In the genomic region with DNA sequence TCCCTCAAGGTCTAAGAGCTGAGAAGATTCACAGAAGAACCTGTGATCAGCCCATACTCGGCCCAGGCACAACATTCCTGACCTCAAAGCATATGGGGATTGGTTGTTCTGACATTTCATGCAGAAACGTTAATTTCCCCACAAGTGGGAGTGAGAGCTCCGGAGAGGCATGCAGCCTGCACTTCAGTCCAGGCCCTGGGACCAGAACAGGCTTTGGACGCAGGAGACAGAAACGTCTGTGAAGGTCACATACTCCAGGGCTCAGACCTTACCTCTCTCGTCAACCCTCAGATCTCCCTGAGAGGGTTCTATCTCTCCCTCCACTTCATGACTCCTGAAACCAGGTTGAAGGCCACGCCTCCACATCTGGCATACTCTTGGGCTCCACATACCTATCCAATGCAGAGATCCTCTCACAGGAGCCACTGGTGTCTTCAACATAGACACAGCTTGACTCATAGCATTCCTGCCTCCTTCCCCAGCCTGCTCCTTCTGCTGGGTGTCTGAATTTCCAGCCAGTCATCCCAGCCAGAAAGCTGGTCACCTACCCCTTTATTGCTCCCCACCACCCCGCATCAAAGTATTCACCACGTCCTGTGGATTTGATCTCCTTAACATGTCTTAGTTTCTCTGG, we compare ENCODE assay signal across 12 cellular contexts.
DNase-seq lines count a peak whose midpoint lies in the region; ATAC-seq, FAIRE-seq and TF ChIP-seq lines count a peak whose summit lies in the region.
"Had no signal": no experiment of that assay in that cellular context is flagged by ENCODE, and none has a peak within 500 bp of the region (broad histone marks: within the 10 kb centered on the region; RNA-seq: fewer than 3 reads in every experiment).

No MANE protein-coding gene starts in this region.

- H4K91ac ChIP-seq in mesenchymal stem cell (ENCODE audit: low read length), result no peak overlapping the region

- no peaks in the 10 kb centered on the region for H3K9me3 ChIP-seq in mesenchymal stem cell (ENCODE audit: control insufficient read depth, low read length)

- no peak for ATAC-seq in HG03045 (IDR thresholded peaks at IDR 0.05; ENCODE audit: unreplicated experiment)
- ATAC-seq: CD8-positive, alpha-beta T cell had no signal

- no peak overlapping the region for H2BK15ac ChIP-seq in mesenchymal stem cell (ENCODE audit: low read depth, poor library complexity, severe bottlenecking)

- no peak overlapping the region for H3K4me3 ChIP-seq in bronchial epithelial cell (ENCODE audit: low read depth, low read length)
- no peak overlapping the region for H3K4me3 ChIP-seq in mesenchymal stem cell (ENCODE audit: insufficient read depth in 1 of 2, low read depth in 1 of 2, low read length in 2 of 2)
- H3K4me3 ChIP-seq: cardiac muscle cell had no signal

- WGBS in mesenchymal stem cell, result 65% methylated on average over 8 of the region's 9 CpGs

- no peak overlapping the region for H3K4ac ChIP-seq in mesenchymal stem cell (ENCODE audit: low read depth in 1 of 2, low read length in 2 of 2)

- H2AK5ac ChIP-seq in mesenchymal stem cell (ENCODE audit: low read length, severe bottlenecking), result peak overlapping the region; percentile 61

- H3K27ac ChIP-seq in mesenchymal stem cell (ENCODE audit: low read length, poor library complexity, severe bottlenecking), result no peak overlapping the region
- H3K27ac ChIP-seq: cardiac muscle cell had no signal

- FAIRE-seq in bronchial epithelial cell (lab: Jason Lieb, UNC), result peak; percentile 40

- TF ChIP-seq CTCF in bronchial epithelial cell (IDR thresholded peaks at IDR 0.05; ENCODE audit: insufficient read depth, low read length, severe bottlenecking), result no peak

- peak overlapping the region; percentile 0 for H4K8ac ChIP-seq in mesenchymal stem cell (ENCODE audit: low read length)

- H2BK5ac ChIP-seq in mesenchymal stem cell (ENCODE audit: low read depth, low read length, poor library complexity, severe bottlenecking), result no peak overlapping the region

- no peak overlapping the region for H3K9ac ChIP-seq in mesenchymal stem cell (ENCODE audit: low read length)

- H3K23ac ChIP-seq in mesenchymal stem cell (ENCODE audit: low read length in 2 of 2), result no peak overlapping the region

- H3K4me1 ChIP-seq in mesenchymal stem cell (ENCODE audit: control insufficient read depth, insufficient read depth, low read depth, low read length), result peaks cover 11% of the 10 kb centered on the region

- H3K14ac ChIP-seq in mesenchymal stem cell (ENCODE audit: low read length in 2 of 2), result no peak overlapping the region

- no peak overlapping the region for H2AFZ ChIP-seq in mesenchymal stem cell (ENCODE audit: low read depth, low read length)

- no peak overlapping the region for H3K4me2 ChIP-seq in mesenchymal stem cell (ENCODE audit: low read length, poor library complexity, severe bottlenecking)

- H3K27me3 ChIP-seq in bronchial epithelial cell (ENCODE audit: control insufficient read depth, insufficient read depth, low read length) (no peaks in the 10 kb centered on the region), mesenchymal stem cell (ENCODE audit: control insufficient read depth in 1 of 2, insufficient read depth in 1 of 2, low read length in 2 of 2) (no peaks in the 10 kb centered on the region)

- H3K18ac ChIP-seq in mesenchymal stem cell (ENCODE audit: low read depth in 1 of 2, low read length in 2 of 2), result no peak overlapping the region

- no peak overlapping the region for H2BK120ac ChIP-seq in mesenchymal stem cell (ENCODE audit: low read depth, low read length)

- H3K36me3 ChIP-seq in bronchial epithelial cell (ENCODE audit: control insufficient read depth, insufficient read depth, low read length), result no peaks in the 10 kb centered on the region
- H3K36me3 ChIP-seq in mesenchymal stem cell (ENCODE audit: control insufficient read depth in 1 of 2, insufficient read depth in 2 of 2, low read depth in 1 of 2, low read length in 2 of 2), result no peaks in the 10 kb centered on the region
- H3K36me3 ChIP-seq: cardiac muscle cell had no signal

- DNase-seq in DMS53 treated with DMSO at 0.1 percent for 48 hours (lab: John Stamatoyannopoulos, UW; ENCODE audit: unreplicated experiment) (peak; percentile 7), LoVo (ENCODE audit: low spot score) (peak; percentile 29), bronchial epithelial cell (ENCODE audit: low read depth) (peak; percentile 53), mesenchymal stem cell (peak; percentile 66), activated gamma-delta T cell treated with Interleukin-2 at 50 U/mL for 16 hours (no peak), NCI-H526 (lab: John Stamatoyannopoulos, UW) (no peak), NCI-H187 (lab: John Stamatoyannopoulos, UW) (no peak)
- DNase-seq: activated CD4-positive, alpha-beta T cell treated with anti-CD3 and anti-CD28 coated beads, Interleukin-2, amount 10 ng/mL, durations not matched to agents 24 days and 14 days; CD8-positive, alpha-beta T cell; substantia nigra had no signal

- peak overlapping the region; percentile 6 to 27 for H2BK12ac ChIP-seq in mesenchymal stem cell (ENCODE audit: low read length in 2 of 2)

- H3K79me1 ChIP-seq in mesenchymal stem cell (replicated peaks; ENCODE audit: low read length, poor library complexity, severe bottlenecking), result no peaks in the 10 kb centered on the region

Comparison
In these comparisons a context has a peak if more than half of its experiments do, and no peak if none do; other contexts are left out.
1. DNase-seq: peak in DMS53 treated with DMSO at 0.1 percent for 48 hours (single experiment), LoVo (single experiment), bronchial epithelial cell (single experiment) and mesenchymal stem cell (single experiment); none in activated gamma-delta T cell treated with Interleukin-2 at 50 U/mL for 16 hours (single experiment), NCI-H526 (0 of 2) and NCI-H187 (0 of 2).